ENCODE assay signal across 1 cellular context in genomic region chr17:82494236-82495055, GRCh38.
TF ChIP-seq lines count a peak whose summit lies in the region.

No MANE protein-coding gene starts in this region.

TF ChIP-seq in GM12878, 131 proteins besides CTCF, POLR2A, EP300 and RAD21 (continued from another document and continues in another):
- TF ChIP-seq MLLT1 (IDR thresholded peaks at IDR 0.05) (0 out of 2 replicates have a peak, but pooled peaks have one; percentile 25), NFIC (IDR thresholded peaks at IDR 0.05; ENCODE audit: low read depth, low read length) (peak; percentile 50; the same call in 1 of the 2 replicates), EGR1 (IDR thresholded peaks at IDR 0.05; ENCODE audit: borderline replicate concordance in 1 of 2, low read depth in 2 of 2, low read length in 2 of 2) (no peak), NBN (IDR thresholded peaks at IDR 0.05) (peak; percentile 87), CREM (IDR thresholded peaks at IDR 0.05; ENCODE audit: low read depth) (peak; percentile 66; the same call in 1 of the 2 replicates), ESRRA (IDR thresholded peaks at IDR 0.05; ENCODE audit: low read length) (no peak), KDM1A (IDR thresholded peaks at IDR 0.05; ENCODE audit: borderline replicate concordance) (peak; percentile 80; the same call in 1 of the 2 replicates), JUND (IDR thresholded peaks at IDR 0.05; ENCODE audit: low read depth, low read length) (no peak), CBX5 (IDR thresholded peaks at IDR 0.05; ENCODE audit: low read depth) (0 out of 2 replicates have a peak, but pooled peaks have one; percentile 73), IRF5 (IDR thresholded peaks at IDR 0.05; ENCODE audit: borderline replicate concordance) (no peak), ZNF24 (IDR thresholded peaks at IDR 0.05) (peak; percentile 99), KLF5 (IDR thresholded peaks at IDR 0.05; ENCODE audit: partially characterized antibody) (peak; percentile 86), GATAD2B (conservative IDR thresholded peaks at IDR 0.05; ENCODE audit: low read depth) (0 out of 2 replicates have a peak, but pooled peaks have one; percentile 58), TARDBP (IDR thresholded peaks at IDR 0.05; ENCODE audit: borderline replicate concordance) (peak; percentile 98), DPF2 (IDR thresholded peaks at IDR 0.05) (0 out of 2 replicates have a peak, but pooled peaks have one; percentile 58), HDAC2 (IDR thresholded peaks at IDR 0.05) (no peak), CBX3 (IDR thresholded peaks at IDR 0.05; ENCODE audit: borderline replicate concordance, low read depth) (no peak), MXI1 (IDR thresholded peaks at IDR 0.05; ENCODE audit: low read depth, low read length) (no peak), YY1 (IDR thresholded peaks at IDR 0.05; ENCODE audit: low read depth, low read length) (peak; percentile 80), ZBTB4 (CRISPR knock-in tag; IDR thresholded peaks at IDR 0.05) (no peak), ZNF274 (IDR thresholded peaks at IDR 0.05; ENCODE audit: insufficient read depth, insufficient read length) (no peak), NR2F1 (conservative IDR thresholded peaks at IDR 0.05) (peak; percentile 83), EZH2 (IDR thresholded peaks at IDR 0.05; ENCODE audit: borderline replicate concordance, control insufficient read depth, low read depth, low read length) (no peak), IKZF2 (IDR thresholded peaks at IDR 0.05) (peak; percentile 56 to 64; a peak in 2 of 4 replicates), SRF (IDR thresholded peaks at IDR 0.05; ENCODE audit: low read depth in 2 of 2, low read length in 2 of 2) (peak in 1 of 2 experiments; percentile 68; a peak in 1 of 4 replicates), REST (IDR thresholded peaks at IDR 0.05; ENCODE audit: low read depth, low read length) (no peak), ZSCAN29 (IDR thresholded peaks at IDR 0.05) (peak; percentile 93), ZNF217 (IDR thresholded peaks at IDR 0.05) (peak; percentile 97), ZBED1 (IDR thresholded peaks at IDR 0.05; ENCODE audit: borderline replicate concordance) (no peak), ZNF687 (IDR thresholded peaks at IDR 0.05) (no peak), YBX1 (IDR thresholded peaks at IDR 0.05) (no peak), STAT1 (conservative IDR thresholded peaks at IDR 0.05) (peak; percentile 99), IRF4 (IDR thresholded peaks at IDR 0.05; ENCODE audit: low read depth, low read length) (peak; percentile 91), SKIL (IDR thresholded peaks at IDR 0.05; ENCODE audit: low read depth, poor library complexity, severe bottlenecking) (peak; percentile 86), MTA2 (IDR thresholded peaks at IDR 0.05; ENCODE audit: low read depth) (0 out of 2 replicates have a peak, but pooled peaks have one; percentile 20), CHD1 (IDR thresholded peaks at IDR 0.05; ENCODE audit: low read depth, low read length) (no peak)
- TF ChIP-seq, protein P1, sequence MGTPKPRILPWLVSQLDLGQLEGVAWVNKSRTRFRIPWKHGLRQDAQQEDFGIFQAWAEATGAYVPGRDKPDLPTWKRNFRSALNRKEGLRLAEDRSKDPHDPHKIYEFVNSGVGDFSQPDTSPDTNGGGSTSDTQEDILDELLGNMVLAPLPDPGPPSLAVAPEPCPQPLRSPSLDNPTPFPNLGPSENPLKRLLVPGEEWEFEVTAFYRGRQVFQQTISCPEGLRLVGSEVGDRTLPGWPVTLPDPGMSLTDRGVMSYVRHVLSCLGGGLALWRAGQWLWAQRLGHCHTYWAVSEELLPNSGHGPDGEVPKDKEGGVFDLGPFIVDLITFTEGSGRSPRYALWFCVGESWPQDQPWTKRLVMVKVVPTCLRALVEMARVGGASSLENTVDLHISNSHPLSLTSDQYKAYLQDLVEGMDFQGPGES (IDR thresholded peaks at IDR 0.05) = 0 out of 2 replicates have a peak, but pooled peaks have one; percentile 33
- TF ChIP-seq, protein P2, sequence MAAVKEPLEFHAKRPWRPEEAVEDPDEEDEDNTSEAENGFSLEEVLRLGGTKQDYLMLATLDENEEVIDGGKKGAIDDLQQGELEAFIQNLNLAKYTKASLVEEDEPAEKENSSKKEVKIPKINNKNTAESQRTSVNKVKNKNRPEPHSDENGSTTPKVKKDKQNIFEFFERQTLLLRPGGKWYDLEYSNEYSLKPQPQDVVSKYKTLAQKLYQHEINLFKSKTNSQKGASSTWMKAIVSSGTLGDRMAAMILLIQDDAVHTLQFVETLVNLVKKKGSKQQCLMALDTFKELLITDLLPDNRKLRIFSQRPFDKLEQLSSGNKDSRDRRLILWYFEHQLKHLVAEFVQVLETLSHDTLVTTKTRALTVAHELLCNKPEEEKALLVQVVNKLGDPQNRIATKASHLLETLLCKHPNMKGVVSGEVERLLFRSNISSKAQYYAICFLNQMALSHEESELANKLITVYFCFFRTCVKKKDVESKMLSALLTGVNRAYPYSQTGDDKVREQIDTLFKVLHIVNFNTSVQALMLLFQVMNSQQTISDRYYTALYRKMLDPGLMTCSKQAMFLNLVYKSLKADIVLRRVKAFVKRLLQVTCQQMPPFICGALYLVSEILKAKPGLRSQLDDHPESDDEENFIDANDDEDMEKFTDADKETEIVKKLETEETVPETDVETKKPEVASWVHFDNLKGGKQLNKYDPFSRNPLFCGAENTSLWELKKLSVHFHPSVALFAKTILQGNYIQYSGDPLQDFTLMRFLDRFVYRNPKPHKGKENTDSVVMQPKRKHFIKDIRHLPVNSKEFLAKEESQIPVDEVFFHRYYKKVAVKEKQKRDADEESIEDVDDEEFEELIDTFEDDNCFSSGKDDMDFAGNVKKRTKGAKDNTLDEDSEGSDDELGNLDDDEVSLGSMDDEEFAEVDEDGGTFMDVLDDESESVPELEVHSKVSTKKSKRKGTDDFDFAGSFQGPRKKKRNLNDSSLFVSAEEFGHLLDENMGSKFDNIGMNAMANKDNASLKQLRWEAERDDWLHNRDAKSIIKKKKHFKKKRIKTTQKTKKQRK (IDR thresholded peaks at IDR 0.05; ENCODE audit: low read depth, low read length) = no peak
